ENCODE assay signal across 9 cellular contexts in genomic region chr5:100904259-100904822, GRCh38. TPM values are rescaled to one million over a fixed set of nuclear protein-coding genes. Genes with fewer than 3 reads are reported as not detected.
DNase-seq lines count a peak whose midpoint lies in the region; ATAC-seq, FAIRE-seq and TF ChIP-seq lines count a peak whose summit lies in the region.
"Had no signal": no experiment of that assay in that cellular context is flagged by ENCODE, and none has a peak within 500 bp of the region (broad histone marks: within the 10 kb centered on the region; RNA-seq: fewer than 3 reads in every experiment).

No MANE protein-coding gene starts in this region.

- no peaks in the 10 kb centered on the region for H4K20me1 ChIP-seq in fibroblast of lung (ENCODE audit: control insufficient read depth, extremely low read depth, insufficient read depth, low read length)

- H3K36me3 ChIP-seq in fibroblast of lung (ENCODE audit: control insufficient read depth, insufficient read depth, low read length) (no peaks in the 10 kb centered on the region), small intestine (ENCODE audit: control insufficient read depth in 2 of 2, insufficient read depth in 2 of 2, low read length in 2 of 2) (no peaks in the 10 kb centered on the region)

- POLR2A ChIA-PET in activated CD4-positive, alpha-beta memory T cell treated with anti-CD3 and anti-CD28 coated beads for 36 hours (lab: Charles Lee), result interaction anchor here (0.7 to 6.9 kb wide), 6 partner anchors 9 to 251 kb away, joined by 3 to 96 read pairs (median 24); no protein-coding TSS in a partner anchor

- peaks cover 5 to 6% of the 10 kb centered on the region in 2 donors for H3K36me3 Mint-ChIP-seq in CD14-positive monocyte
- H3K36me3 Mint-ChIP-seq in activated CD4-positive, alpha-beta memory T cell treated with anti-CD3 and anti-CD28 coated beads for 36 hours, result peaks cover 23% of the 10 kb centered on the region

- H3K4me1 Mint-ChIP-seq in CD14-positive monocyte, result peaks cover 34% of the 10 kb centered on the region
- H3K4me1 Mint-ChIP-seq in activated CD4-positive, alpha-beta memory T cell treated with anti-CD3 and anti-CD28 coated beads for 36 hours (ENCODE audit: low read depth), result peaks cover 23% of the 10 kb centered on the region

- H3K9ac ChIP-seq in fibroblast of lung (ENCODE audit: insufficient read depth, low read length), result no peak overlapping the region

- no peak overlapping the region for H3K4me2 ChIP-seq in fibroblast of lung (ENCODE audit: extremely low read depth, insufficient read depth, low read length)

- no peaks in the 10 kb centered on the region for H3K9me3 Mint-ChIP-seq in CD14-positive monocyte
- H3K9me3 Mint-ChIP-seq in activated CD4-positive, alpha-beta memory T cell treated with anti-CD3 and anti-CD28 coated beads for 36 hours, result no peaks in the 10 kb centered on the region

- DNase-seq in CD14-positive monocyte (ENCODE audit: low spot score) (no peak), fibroblast of lung (ENCODE audit: low read depth in 2 of 2) (no peak), small intestine (peak; percentile 15), NCI-H774 (lab: John Stamatoyannopoulos, UW) (no peak), NCI-H1048 (lab: John Stamatoyannopoulos, UW) (no peak)
- DNase-seq in activated CD4-positive, alpha-beta memory T cell treated with anti-CD3 and anti-CD28 coated beads for 36 hours, result peak; percentile 79

- H3K27ac Mint-ChIP-seq in CD14-positive monocyte, result peak overlapping the region; percentile 93 to 99 (median 99)
- H3K27ac Mint-ChIP-seq in activated CD4-positive, alpha-beta memory T cell treated with anti-CD3 and anti-CD28 coated beads for 36 hours, result peak overlapping the region; percentile 96

- CTCF ChIA-PET in activated CD4-positive, alpha-beta memory T cell treated with anti-CD3 and anti-CD28 coated beads for 36 hours (lab: Charles Lee), result interaction anchor here (0.8 to 2.1 kb wide), 3 partner anchors 45 to 132 kb away, joined by 3 to 7 read pairs (median 3); no protein-coding TSS in a partner anchor

- H3K27ac ChIP-seq in fibroblast of lung (ENCODE audit: insufficient read depth, low read length) (no peak overlapping the region), small intestine (ENCODE audit: low read depth in 1 of 2, low read length in 1 of 2) (peak overlapping the region; percentile 65 to 87)

- peak overlapping the region; percentile 13 for H2AFZ ChIP-seq in fibroblast of lung (ENCODE audit: low read length)

- H3K4me3 ChIP-seq in fibroblast of lung (replicated peaks in 1 of 4; ENCODE audit: control extremely low read depth in 1 of 4, insufficient read depth in 1 of 4, low read depth in 3 of 4, low read length in 4 of 4) (peak overlapping the region in 1 of 4 experiments; percentile 81), small intestine (ENCODE audit: low read depth in 1 of 2, low read length in 2 of 2) (peak overlapping the region; percentile 26 to 41)

- intact Hi-C loops in CD14-positive monocyte (cut with micrococcal nuclease), result loop anchor here (5.0 to 10.0 kb wide), 4 partner anchors 60 to 127 kb away; no protein-coding TSS in a partner anchor
- intact Hi-C loops in activated CD4-positive, alpha-beta memory T cell treated with anti-CD3 and anti-CD28 coated beads for 36 hours (cut with micrococcal nuclease), result loop anchor here (5.0 kb wide), 2 partner anchors 282 to 352 kb away; no protein-coding TSS in a partner anchor

- no peaks in the 10 kb centered on the region for H3K79me2 ChIP-seq in fibroblast of lung (ENCODE audit: control insufficient read depth, insufficient read depth, low read length)

- WGBS in small intestine, 3 donors, result 7 to 14% (median 13%) methylated on average over 22 of the region's 22 CpGs

- no peaks in the 10 kb centered on the region for H3K9me3 ChIP-seq in fibroblast of lung (ENCODE audit: control insufficient read depth, insufficient read depth, low read depth, low read length)
- no peaks in the 10 kb centered on the region for H3K9me3 ChIP-seq in small intestine (ENCODE audit: control insufficient read depth, low read depth)

- no peak for FAIRE-seq in small intestine (lab: Jason Lieb, UNC)
- FAIRE-seq: bronchial epithelial cell had no signal

- TF ChIP-seq CTCF in CD14-positive monocyte (IDR thresholded peaks at IDR 0.05) (no peak), fibroblast of lung (conservative IDR thresholded peaks at IDR 0.05 in 1 of 2, IDR thresholded peaks at IDR 0.05 in 1 of 2; ENCODE audit: low read depth in 1 of 2, low read length in 2 of 2) (no peak)

- H3K27me3 Mint-ChIP-seq in CD14-positive monocyte (ENCODE audit: low read depth in 3 of 3), result no peaks in the 10 kb centered on the region
- H3K27me3 Mint-ChIP-seq in activated CD4-positive, alpha-beta memory T cell treated with anti-CD3 and anti-CD28 coated beads for 36 hours, result no peaks in the 10 kb centered on the region

- peaks cover 9% of the 10 kb centered on the region for H3K27me3 ChIP-seq in fibroblast of lung (ENCODE audit: control insufficient read depth, insufficient read depth, low read length)
- H3K27me3 ChIP-seq in small intestine (ENCODE audit: control insufficient read depth in 2 of 2, insufficient read depth in 2 of 2, low read length in 2 of 2), result peaks cover 0 to 4% of the 10 kb centered on the region in 2 donors

- ATAC-seq in GM19463 (IDR thresholded peaks at IDR 0.05; ENCODE audit: unreplicated experiment) (peak; percentile 21), HG03571 (IDR thresholded peaks at IDR 0.05; ENCODE audit: unreplicated experiment) (peak; percentile 19)

- peak overlapping the region; percentile 90 to 99 for H3K4me3 Mint-ChIP-seq in CD14-positive monocyte
- H3K4me3 Mint-ChIP-seq in activated CD4-positive, alpha-beta memory T cell treated with anti-CD3 and anti-CD28 coated beads for 36 hours, result peak overlapping the region; percentile 92

- H3K4me1 ChIP-seq in fibroblast of lung (ENCODE audit: control insufficient read depth, extremely low read depth, insufficient read depth, low read length) (no peaks in the 10 kb centered on the region), small intestine (ENCODE audit: control insufficient read depth in 2 of 2, insufficient read depth in 1 of 2, low read depth in 1 of 2, low read length in 1 of 2) (no peaks in the 10 kb centered on the region)

RNA-seq across cellular contexts. Expression of gene ST8SIA4, which starts 1.3 kb away (rescaled TPM):
- polyA plus RNA-seq in CD14-positive monocyte (10 to 100 TPM; 30.7 to 36.4 TPM), fibroblast of lung (0.02 and 0.05 TPM in 2 replicates), small intestine (1 to 10 TPM in 2 of 3 donors, under 1 TPM in 1; 0.27 to 1.8 (median 1.3) TPM)
- 10 to 100 TPM; 32.8 to 35.1 TPM for total RNA-seq in activated CD4-positive, alpha-beta memory T cell treated with anti-CD3 and anti-CD28 coated beads for 36 hours
- 0.26 and 0.33 TPM in 2 replicates for total RNA-seq in fibroblast of lung
- 0.07 TPM in 1 of 2 replicates, not detected in the other for polyA plus RNA-seq in fibroblast of lung (2012)
- polyA minus RNA-seq in fibroblast of lung (ENCODE audit: low replicate concordance), result not detected in 2 replicates

Comparison
In these comparisons a context has a peak if more than half of its experiments do, and no peak if none do; other contexts are left out.
1. DNase-seq: peak in activated CD4-positive, alpha-beta memory T cell treated with anti-CD3 and anti-CD28 coated beads for 36 hours (single experiment) and small intestine (single experiment); none in CD14-positive monocyte (single experiment), fibroblast of lung (0 of 2), NCI-H774 (single experiment) and NCI-H1048 (single experiment).
2. RNA of gene ST8SIA4, which starts 1.3 kb away (polyA plus RNA-seq): 30.7 to 36.4 TPM in CD14-positive monocyte; 0.27 to 1.8 TPM in small intestine and 0.02 to 0.07 TPM in fibroblast of lung; every median in the first group is over 10 times any median in the second.